Comparison of ENCODE assay signal across 12 cellular contexts in genomic region chr20:50415031-50415515, GRCh38.
DNase-seq lines count a peak whose midpoint lies in the region; ATAC-seq, FAIRE-seq and TF ChIP-seq lines count a peak whose summit lies in the region.
"Had no signal": no experiment of that assay in that cellular context is flagged by ENCODE, and none has a peak within 500 bp of the region (broad histone marks: within the 10 kb centered on the region; RNA-seq: fewer than 3 reads in every experiment).

No MANE protein-coding gene starts in this region.

- H3K36me3 Mint-ChIP-seq in naive thymus-derived CD4-positive, alpha-beta T cell: peaks cover 0 to 8% (median 0%) of the 10 kb centered on the region in 5 donors
- H3K36me3 Mint-ChIP-seq: activated naive CD8-positive, alpha-beta T cell treated with anti-CD3 and anti-CD28 coated beads, Interleukin-2, amount 10 ng/mL, durations not matched to agents 7 days and 5 days; CD14-positive monocyte had no signal

- intact Hi-C loops in naive thymus-derived CD4-positive, alpha-beta T cell (cut with micrococcal nuclease): no loop called here

- peak overlapping the region; percentile 86 for H2AFZ ChIP-seq in GM23248

- peaks cover 0 to 11% (median 3%) of the 10 kb centered on the region in 11 donors for H3K9me3 Mint-ChIP-seq in naive thymus-derived CD4-positive, alpha-beta T cell
- H3K9me3 Mint-ChIP-seq: activated naive CD8-positive, alpha-beta T cell treated with anti-CD3 and anti-CD28 coated beads, Interleukin-2, amount 10 ng/mL, durations not matched to agents 7 days and 5 days had no signal

- H3K4me1 Mint-ChIP-seq in naive thymus-derived CD4-positive, alpha-beta T cell: no peaks in the 10 kb centered on the region
- H3K4me1 Mint-ChIP-seq: activated naive CD8-positive, alpha-beta T cell treated with anti-CD3 and anti-CD28 coated beads, Interleukin-2, amount 10 ng/mL, durations not matched to agents 7 days and 5 days had no signal

- H3K36me3 ChIP-seq in GM23248 (ENCODE audit: low read depth) (no peaks in the 10 kb centered on the region), brain microvascular endothelial cell (replicated peaks) (no peaks in the 10 kb centered on the region), small intestine (ENCODE audit: control insufficient read depth in 2 of 2, insufficient read depth in 2 of 2, low read length in 2 of 2) (no peaks in the 10 kb centered on the region)
- H3K36me3 ChIP-seq in naive thymus-derived CD4-positive, alpha-beta T cell (ENCODE audit: control insufficient read depth in 2 of 3, insufficient read depth in 3 of 3, low read length in 3 of 3): no peaks in the 10 kb centered on the region

- H3K27me3 ChIP-seq in GM23248 (replicated peaks; ENCODE audit: insufficient read depth): no peaks in the 10 kb centered on the region
- H3K27me3 ChIP-seq in brain microvascular endothelial cell (replicated peaks): no peaks in the 10 kb centered on the region
- H3K27me3 ChIP-seq in small intestine (ENCODE audit: control insufficient read depth in 2 of 2, insufficient read depth in 2 of 2, low read length in 2 of 2): no peaks in the 10 kb centered on the region
- no peaks in the 10 kb centered on the region for H3K27me3 ChIP-seq in naive thymus-derived CD4-positive, alpha-beta T cell (ENCODE audit: control insufficient read depth in 2 of 2, insufficient read depth in 2 of 2, low read length in 2 of 2)

- peaks cover 0 to 28% (median 6%) of the 10 kb centered on the region in 5 donors for H3K27me3 Mint-ChIP-seq in naive thymus-derived CD4-positive, alpha-beta T cell

- H3K9ac ChIP-seq in GM23248: peak overlapping the region; percentile 78
- H3K9ac ChIP-seq: SK-N-SH had no signal

- no peak for DNase-seq in GM23248
- DNase-seq in brain microvascular endothelial cell: no peak
- no peak for DNase-seq in left lobe of liver (ENCODE audit: low spot score)
- no peak for DNase-seq in small intestine
- no peak for DNase-seq in NCI-H2227 treated with DMSO at 0.1 percent for 48 hours (lab: John Stamatoyannopoulos, UW)
- DNase-seq in NCI-H526 (lab: John Stamatoyannopoulos, UW): no peak
- DNase-seq in H54 (ENCODE audit: insufficient read length, low spot score): no peak
- DNase-seq in naive thymus-derived CD4-positive, alpha-beta T cell: no peak
- DNase-seq: activated naive CD8-positive, alpha-beta T cell treated with anti-CD3 and anti-CD28 coated beads, Interleukin-2, amount 10 ng/mL, durations not matched to agents 7 days and 5 days; NCI-H1694 treated with DMSO at 0.1 percent for 48 hours had no signal

- FAIRE-seq in small intestine (lab: Jason Lieb, UNC) (no peak), H54 (lab: Jason Lieb, UNC) (no peak)

- no peaks in the 10 kb centered on the region for H3K9me2 ChIP-seq in GM23248 (ENCODE audit: insufficient read depth)
- H3K9me2 ChIP-seq: SK-N-SH had no signal

- no peaks in the 10 kb centered on the region for H3K79me2 ChIP-seq in GM23248 (ENCODE audit: insufficient read depth)

- no peak overlapping the region for H3K27ac Mint-ChIP-seq in naive thymus-derived CD4-positive, alpha-beta T cell

- CTCF ChIA-PET in naive thymus-derived CD4-positive, alpha-beta T cell (lab: Charles Lee): no interaction called here

- POLR2A ChIA-PET in naive thymus-derived CD4-positive, alpha-beta T cell (lab: Charles Lee): no interaction called here

- no peak for TF ChIP-seq POLR2A in H54 (IDR thresholded peaks at IDR 0.05; ENCODE audit: low read depth, low read length)

- in situ Hi-C loops in GM23248 (cut with MboI): no loop called here
- in situ Hi-C loops in brain microvascular endothelial cell (cut with HindIII; ENCODE audit: low pct_ligation_motif_present, low sequenced_read_pairs): no loop called here

- 41 to 42% methylated on average over 5 of the region's 5 CpGs for WGBS in GM23248 (ENCODE audit: low coverage in 1 of 2, low lambda C conversion rate in 2 of 2, missing lambda C conversion rate in 2 of 2), 2 experiments
- 15 to 36% (median 31%) methylated on average over 5 of the region's 5 CpGs for WGBS in small intestine, 3 donors

- H3K4me2 ChIP-seq in GM23248 (ENCODE audit: unreplicated experiment): peak overlapping the region; percentile 62
- H3K4me2 ChIP-seq: SK-N-SH had no signal

- peak overlapping the region; percentile 43; the same call in 1 of the 2 replicates for H3K4me3 ChIP-seq in GM23248
- no peak overlapping the region for H3K4me3 ChIP-seq in brain microvascular endothelial cell (ENCODE audit: low read depth, low read length)
- no peak overlapping the region for H3K4me3 ChIP-seq in small intestine (ENCODE audit: low read depth in 1 of 2, low read length in 2 of 2)
- H3K4me3 ChIP-seq in naive thymus-derived CD4-positive, alpha-beta T cell (ENCODE audit: low read length): no peak overlapping the region

- H3K27ac ChIP-seq in GM23248 (peak overlapping the region; percentile 71), brain microvascular endothelial cell (peak overlapping the region; percentile 39), small intestine (ENCODE audit: low read depth in 1 of 2, low read length in 1 of 2) (peak overlapping the region; percentile 89 to 99)
- H3K27ac ChIP-seq in naive thymus-derived CD4-positive, alpha-beta T cell (ENCODE audit: low read depth, low read length): no peak overlapping the region

- peaks cover 9% of the 10 kb centered on the region for H3K4me1 ChIP-seq in GM23248 (ENCODE audit: insufficient read depth)
- peaks cover 3 to 18% of the 10 kb centered on the region in 2 donors for H3K4me1 ChIP-seq in small intestine (ENCODE audit: control insufficient read depth in 2 of 2, insufficient read depth in 1 of 2, low read depth in 1 of 2, low read length in 1 of 2)
- no peaks in the 10 kb centered on the region for H3K4me1 ChIP-seq in naive thymus-derived CD4-positive, alpha-beta T cell (ENCODE audit: control insufficient read depth in 2 of 2, insufficient read depth in 2 of 2, low read length in 2 of 2)

- H3K4me3 Mint-ChIP-seq in naive thymus-derived CD4-positive, alpha-beta T cell: no peak overlapping the region
- H3K4me3 Mint-ChIP-seq: activated naive CD8-positive, alpha-beta T cell treated with anti-CD3 and anti-CD28 coated beads, Interleukin-2, amount 10 ng/mL, durations not matched to agents 7 days and 5 days; CD14-positive monocyte had no signal

- TF ChIP-seq CTCF in brain microvascular endothelial cell (IDR thresholded peaks at IDR 0.05; ENCODE audit: low read depth, low read length, missing control alignments): no peak

- ATAC-seq in left lobe of liver: peak; percentile 21
- ATAC-seq in naive thymus-derived CD4-positive, alpha-beta T cell: no peak

- 0 out of 2 replicates have a peak, but pooled peaks cover 7% of the 10 kb centered on the region for H3F3A ChIP-seq in GM23248 (ENCODE audit: insufficient read depth)

- no peaks in the 10 kb centered on the region for H3K9me3 ChIP-seq in GM23248 (ENCODE audit: low read depth)
- H3K9me3 ChIP-seq in small intestine (ENCODE audit: control insufficient read depth, low read depth): no peaks in the 10 kb centered on the region
- no peaks in the 10 kb centered on the region for H3K9me3 ChIP-seq in naive thymus-derived CD4-positive, alpha-beta T cell (ENCODE audit: control insufficient read depth in 2 of 3, low read length in 3 of 3)

- no peaks in the 10 kb centered on the region for H4K20me1 ChIP-seq in GM23248 (ENCODE audit: insufficient read depth)
